In genomic region chr10:48945441-48946143, GRCh38 we compare ENCODE assay signal across 1 cellular context.
TF ChIP-seq lines count a peak whose summit lies in the region.

No MANE protein-coding gene starts in this region.

TF ChIP-seq in H1, 55 proteins besides CTCF, POLR2A, EP300 and RAD21:
- TF ChIP-seq BCL11A (IDR thresholded peaks at IDR 0.05; ENCODE audit: low read depth in 2 of 2, low read length in 2 of 2) (no peak), BACH1 (IDR thresholded peaks at IDR 0.05; ENCODE audit: low read length) (no peak), GABPA (IDR thresholded peaks at IDR 0.05; ENCODE audit: borderline replicate concordance, insufficient read depth, low read length) (no peak), TCF12 (IDR thresholded peaks at IDR 0.05; ENCODE audit: low read depth, low read length) (no peak), RFX5 (IDR thresholded peaks at IDR 0.05; ENCODE audit: borderline replicate concordance, low read depth, low read length) (no peak), CBX5 (IDR thresholded peaks at IDR 0.05; ENCODE audit: low read depth, low read length) (no peak)
